Comparison of ENCODE assay signal across 20 cellular contexts in genomic region chr2:172623249-172623965, GRCh38.
DNase-seq lines count a peak whose midpoint lies in the region; ATAC-seq, FAIRE-seq and TF ChIP-seq lines count a peak whose summit lies in the region.
"Had no signal": no experiment of that assay in that cellular context is flagged by ENCODE, and none has a peak within 500 bp of the region (broad histone marks: within the 10 kb centered on the region; RNA-seq: fewer than 3 reads in every experiment).

No MANE protein-coding gene starts in this region.

- WGBS in K562 (ENCODE audit: insufficient coverage, low coverage, missing lambda C conversion rate), result 12% methylated on average over 1 of the region's 1 CpG

- POLR2A ChIA-PET in K562 (lab: Yijun Ruan, JAX), result interaction anchor here (1.3 kb wide), 1 partner anchor 11 kb away, joined by 3 read pairs; no protein-coding TSS in a partner anchor

- H3K9me3 Mint-ChIP-seq in HFFc6, result no peaks in the 10 kb centered on the region; the same call in 1 of the 2 replicates
- H3K9me3 Mint-ChIP-seq: activated naive CD8-positive, alpha-beta T cell treated with anti-CD3 and anti-CD28 coated beads, Interleukin-2, amount 10 ng/mL, durations not matched to agents 7 days and 5 days; T-helper 2 cell treated with Interferon-gamma antibody and Interleukin-4, amounts not matched to agents 5 μg/mL and 100 μg/mL, for 36 hours had no signal

- no peak for TF ChIP-seq POLR2A in K562 (conservative IDR thresholded peaks at IDR 0.05)

- DNase-seq in HFFc6, result peak; percentile 75
- no peak for DNase-seq in K562 (ENCODE audit: extremely low read depth in 1 of 4, low spot score in 3 of 4)
- peak; percentile 25 for DNase-seq in hepatic stellate cell (ENCODE audit: low spot score)
- DNase-seq in NCI-H82 (lab: John Stamatoyannopoulos, UW), result no peak
- DNase-seq: activated naive CD8-positive, alpha-beta T cell treated with anti-CD3 and anti-CD28 coated beads, Interleukin-2, amount 10 ng/mL, durations not matched to agents 7 days and 5 days; CD4-positive, CD25-positive, alpha-beta regulatory T cell; central memory CD4-positive, alpha-beta T cell; DMS153; effector CD4-positive, alpha-beta T cell; kidney glomerular epithelial cell; NCI-H2029; NCI-H524; stimulated activated CD4-positive, alpha-beta T cell treated with anti-CD3 and anti-CD28 coated beads, Interleukin-12 subunit alpha, Interleukin-12 subunit beta, amount 100 ng/mL, for 4 hours had no signal

- H4K20me1 ChIP-seq in K562 (replicated peaks; ENCODE audit: control insufficient read depth, insufficient read depth, low read length), result no peaks in the 10 kb centered on the region

- 0 out of 2 replicates have a peak, but pooled peaks cover 1% of the 10 kb centered on the region for H3K9me3 ChIP-seq in K562 (replicated peaks; ENCODE audit: control insufficient read depth, insufficient read depth, low read depth, low read length)
- H3K9me3 ChIP-seq: SJSA1 had no signal

- ATAC-seq in K562 (no peak), GM21367 (IDR thresholded peaks at IDR 0.05; ENCODE audit: unreplicated experiment) (no peak), GM18861 (IDR thresholded peaks at IDR 0.05; ENCODE audit: unreplicated experiment) (no peak), GM19467 (IDR thresholded peaks at IDR 0.05; ENCODE audit: unreplicated experiment) (no peak)

- no peak overlapping the region for H3K4me3 ChIP-seq in K562
- H3K4me3 ChIP-seq: SJSA1 had no signal

- no peak for TF ChIP-seq EP300 in K562 (IDR thresholded peaks at IDR 0.05; ENCODE audit: low read length)

- no peak for TF ChIP-seq RAD21 in K562 (CRISPR knock-in tag; conservative IDR thresholded peaks at IDR 0.05 in 1 of 2, IDR thresholded peaks at IDR 0.05 in 1 of 2)

- no peak for TF ChIP-seq CTCF in HFFc6 (IDR thresholded peaks at IDR 0.05)
- TF ChIP-seq CTCF in K562 (IDR thresholded peaks at IDR 0.05 in 2 of 3, conservative IDR thresholded peaks at IDR 0.05 in 1 of 3; ENCODE audit: insufficient read depth in 2 of 3, low read depth in 1 of 3, low read length in 3 of 3), result no peak

- peak overlapping the region; percentile 86 for H3K27ac Mint-ChIP-seq in HFFc6
- H3K27ac Mint-ChIP-seq: activated naive CD8-positive, alpha-beta T cell treated with anti-CD3 and anti-CD28 coated beads, Interleukin-2, amount 10 ng/mL, durations not matched to agents 7 days and 5 days; T-helper 2 cell treated with Interferon-gamma antibody and Interleukin-4, amounts not matched to agents 5 μg/mL and 100 μg/mL, for 36 hours had no signal

- no peak overlapping the region for H3K4me3 Mint-ChIP-seq in HFFc6
- H3K4me3 Mint-ChIP-seq: activated naive CD8-positive, alpha-beta T cell treated with anti-CD3 and anti-CD28 coated beads, Interleukin-2, amount 10 ng/mL, durations not matched to agents 7 days and 5 days; CD4-positive, CD25-positive, alpha-beta regulatory T cell; neural crest cell; T-helper 2 cell treated with Interferon-gamma antibody and Interleukin-4, amounts not matched to agents 5 μg/mL and 100 μg/mL, for 36 hours had no signal

- CTCF ChIA-PET in K562 (lab: Yijun Ruan, JAX; ENCODE audit: low intra/inter-chr PET ratio), result no interaction called here

- no peaks in the 10 kb centered on the region for H3K36me3 ChIP-seq in K562 (ENCODE audit: control insufficient read depth, insufficient read depth, low read length)
- H3K36me3 ChIP-seq: SJSA1 had no signal

- no peak overlapping the region for H2AFZ ChIP-seq in K562 (ENCODE audit: low read depth, low read length)

- no peaks in the 10 kb centered on the region for H3K27me3 ChIP-seq in K562 (ENCODE audit: control insufficient read depth in 2 of 2, insufficient read depth in 2 of 2, low read length in 2 of 2)
- H3K27me3 ChIP-seq: SJSA1 had no signal

- intact Hi-C loops in K562 (cut with micrococcal nuclease), result no loop called here

- no TSS peak for BruUV-seq in K562 (replicated peaks; lab: Mats Ljungman, UMichigan)

- no peaks in the 10 kb centered on the region; a peak in 1 of 5 replicates for H3K4me1 ChIP-seq in K562 (replicated peaks in 1 of 2; ENCODE audit: control insufficient read depth in 2 of 2, insufficient read depth in 2 of 2, low read length in 2 of 2)

- H3K27ac ChIP-seq in K562 (ENCODE audit: extremely low read depth, low read depth, low read length), result no peak overlapping the region
- H3K27ac ChIP-seq: SJSA1 had no signal

- no peak overlapping the region for H3K4me2 ChIP-seq in K562 (ENCODE audit: insufficient read depth, low read length)

- H3K36me3 Mint-ChIP-seq in HFFc6 (ENCODE audit: low read depth), result peaks cover 20% of the 10 kb centered on the region

- no peaks in the 10 kb centered on the region for H3K27me3 Mint-ChIP-seq in HFFc6 (ENCODE audit: insufficient read depth)
- H3K27me3 Mint-ChIP-seq: activated naive CD8-positive, alpha-beta T cell treated with anti-CD3 and anti-CD28 coated beads, Interleukin-2, amount 10 ng/mL, durations not matched to agents 7 days and 5 days; CD4-positive, CD25-positive, alpha-beta regulatory T cell had no signal

- H3K9me1 ChIP-seq in K562 (ENCODE audit: control insufficient read depth, insufficient read depth, low read length), result no peaks in the 10 kb centered on the region

- in situ Hi-C loops in K562 (cut with MboI), result no loop called here

- H3K79me2 ChIP-seq in K562 (ENCODE audit: control insufficient read depth, insufficient read depth, low read length), result no peaks in the 10 kb centered on the region

- H3K4me1 Mint-ChIP-seq in HFFc6 (ENCODE audit: low read depth), result peaks cover 31% of the 10 kb centered on the region
- H3K4me1 Mint-ChIP-seq: neural crest cell had no signal

- no peak for FAIRE-seq in K562 (lab: Jason Lieb, UNC)
- FAIRE-seq: H54 had no signal

- no peak overlapping the region for H3K9ac ChIP-seq in K562 (ENCODE audit: insufficient read depth in 1 of 2, low read depth in 2 of 2, low read length in 2 of 2)

TF ChIP-seq in K562, 482 proteins besides CTCF, POLR2A, EP300 and RAD21:
- no peak for TF ChIP-seq MIER1 (IDR thresholded peaks at IDR 0.05; ENCODE audit: low read depth)
- no peak for TF ChIP-seq JUND (IDR thresholded peaks at IDR 0.05; ENCODE audit: borderline replicate concordance, low read depth, low read length)
- TF ChIP-seq JUND (tag; IDR thresholded peaks at IDR 0.05; ENCODE audit: borderline replicate concordance, low read depth, low read length), result peak; percentile 50; the same call in 1 of the 3 replicates

Comparison
In these comparisons a context has a peak if more than half of its experiments do, and no peak if none do; other contexts are left out.
1. DNase-seq: peak in HFFc6 (single experiment) and hepatic stellate cell (single experiment); none in K562 (0 of 4) and NCI-H82 (single experiment).